In the genomic region with DNA sequence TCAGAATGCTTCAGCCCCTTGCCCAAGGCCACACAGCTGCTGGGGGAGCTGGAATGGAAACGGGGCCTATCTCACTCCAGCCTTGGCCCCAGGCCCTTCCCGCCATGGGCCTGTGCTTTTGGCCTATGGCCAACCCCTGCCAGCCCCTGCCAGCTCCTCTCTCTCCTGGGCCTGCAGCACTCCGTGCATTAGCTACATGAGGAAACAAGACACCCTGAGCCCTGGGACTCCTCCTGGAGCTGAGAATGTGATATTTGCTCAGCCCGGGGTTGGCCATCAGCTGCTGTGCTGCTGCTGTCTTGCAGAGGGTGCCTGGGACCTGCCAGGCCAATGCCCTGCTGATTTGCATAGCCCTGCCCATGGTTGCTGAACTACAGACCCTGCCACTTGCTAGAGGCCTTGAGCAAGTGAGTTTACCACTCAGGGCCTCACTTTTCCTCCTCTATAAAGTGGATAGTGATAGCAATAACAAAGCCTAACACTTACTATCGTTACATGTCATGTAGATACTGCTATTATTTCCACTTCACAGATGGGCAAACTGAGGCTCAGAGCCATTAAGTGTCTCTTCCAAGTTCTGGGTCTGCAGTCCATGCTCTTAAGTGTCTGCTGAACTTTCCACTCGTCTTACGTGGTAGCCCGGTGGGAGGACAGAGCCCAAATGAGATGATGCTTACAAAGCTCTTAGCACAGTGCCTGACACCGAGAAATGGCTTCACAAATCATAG, we compare ENCODE assay signal across 1 cellular context.
TF ChIP-seq lines count a peak whose summit lies in the region.

No MANE protein-coding gene starts in this region.

TF ChIP-seq in HepG2, 621 proteins besides CTCF, POLR2A, EP300 and RAD21 (continued from another document):
- TF ChIP-seq, protein P1, sequence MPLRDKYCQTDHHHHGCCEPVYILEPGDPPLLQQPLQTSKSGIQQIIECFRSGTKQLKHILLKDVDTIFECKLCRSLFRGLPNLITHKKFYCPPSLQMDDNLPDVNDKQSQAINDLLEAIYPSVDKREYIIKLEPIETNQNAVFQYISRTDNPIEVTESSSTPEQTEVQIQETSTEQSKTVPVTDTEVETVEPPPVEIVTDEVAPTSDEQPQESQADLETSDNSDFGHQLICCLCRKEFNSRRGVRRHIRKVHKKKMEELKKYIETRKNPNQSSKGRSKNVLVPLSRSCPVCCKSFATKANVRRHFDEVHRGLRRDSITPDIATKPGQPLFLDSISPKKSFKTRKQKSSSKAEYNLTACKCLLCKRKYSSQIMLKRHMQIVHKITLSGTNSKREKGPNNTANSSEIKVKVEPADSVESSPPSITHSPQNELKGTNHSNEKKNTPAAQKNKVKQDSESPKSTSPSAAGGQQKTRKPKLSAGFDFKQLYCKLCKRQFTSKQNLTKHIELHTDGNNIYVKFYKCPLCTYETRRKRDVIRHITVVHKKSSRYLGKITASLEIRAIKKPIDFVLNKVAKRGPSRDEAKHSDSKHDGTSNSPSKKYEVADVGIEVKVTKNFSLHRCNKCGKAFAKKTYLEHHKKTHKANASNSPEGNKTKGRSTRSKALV (CRISPR knock-in tag; IDR thresholded peaks at IDR 0.05): no peak
- TF ChIP-seq MZF1 (CRISPR knock-in tag; IDR thresholded peaks at IDR 0.05; ENCODE audit: borderline replicate concordance): no peak
- no peak for TF ChIP-seq TCF7 (IDR thresholded peaks at IDR 0.05; ENCODE audit: low read depth)
- no peak for TF ChIP-seq ZNF225 (CRISPR knock-in tag; IDR thresholded peaks at IDR 0.05)
- TF ChIP-seq, protein P2, sequence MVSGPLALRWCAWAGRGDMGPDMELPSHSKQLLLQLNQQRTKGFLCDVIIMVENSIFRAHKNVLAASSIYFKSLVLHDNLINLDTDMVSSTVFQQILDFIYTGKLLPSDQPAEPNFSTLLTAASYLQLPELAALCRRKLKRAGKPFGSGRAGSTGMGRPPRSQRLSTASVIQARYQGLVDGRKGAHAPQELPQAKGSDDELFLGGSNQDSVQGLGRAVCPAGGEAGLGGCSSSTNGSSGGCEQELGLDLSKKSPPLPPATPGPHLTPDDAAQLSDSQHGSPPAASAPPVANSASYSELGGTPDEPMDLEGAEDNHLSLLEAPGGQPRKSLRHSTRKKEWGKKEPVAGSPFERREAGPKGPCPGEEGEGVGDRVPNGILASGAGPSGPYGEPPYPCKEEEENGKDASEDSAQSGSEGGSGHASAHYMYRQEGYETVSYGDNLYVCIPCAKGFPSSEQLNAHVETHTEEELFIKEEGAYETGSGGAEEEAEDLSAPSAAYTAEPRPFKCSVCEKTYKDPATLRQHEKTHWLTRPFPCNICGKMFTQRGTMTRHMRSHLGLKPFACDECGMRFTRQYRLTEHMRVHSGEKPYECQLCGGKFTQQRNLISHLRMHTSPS (CRISPR knock-in tag; IDR thresholded peaks at IDR 0.05; ENCODE audit: low read depth): peak; percentile 75; the same call in 1 of the 2 replicates
- TF ChIP-seq ZNF382 (CRISPR knock-in tag; IDR thresholded peaks at IDR 0.05; ENCODE audit: borderline replicate concordance): no peak
- TF ChIP-seq, protein P3, sequence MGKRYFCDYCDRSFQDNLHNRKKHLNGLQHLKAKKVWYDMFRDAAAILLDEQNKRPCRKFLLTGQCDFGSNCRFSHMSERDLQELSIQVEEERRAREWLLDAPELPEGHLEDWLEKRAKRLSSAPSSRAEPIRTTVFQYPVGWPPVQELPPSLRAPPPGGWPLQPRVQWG (CRISPR knock-in tag; IDR thresholded peaks at IDR 0.05; ENCODE audit: borderline replicate concordance, low read depth): no peak
- TF ChIP-seq ZNF670 (CRISPR knock-in tag; IDR thresholded peaks at IDR 0.05; ENCODE audit: borderline replicate concordance): no peak
- no peak for TF ChIP-seq TARDBP (CRISPR knock-in tag; IDR thresholded peaks at IDR 0.05)
- no peak for TF ChIP-seq ASH2L (IDR thresholded peaks at IDR 0.05; ENCODE audit: insufficient read length, low read depth, low read length)
- TF ChIP-seq YEATS2 (CRISPR knock-in tag; IDR thresholded peaks at IDR 0.05; ENCODE audit: borderline replicate concordance): no peak
- TF ChIP-seq, protein P4, sequence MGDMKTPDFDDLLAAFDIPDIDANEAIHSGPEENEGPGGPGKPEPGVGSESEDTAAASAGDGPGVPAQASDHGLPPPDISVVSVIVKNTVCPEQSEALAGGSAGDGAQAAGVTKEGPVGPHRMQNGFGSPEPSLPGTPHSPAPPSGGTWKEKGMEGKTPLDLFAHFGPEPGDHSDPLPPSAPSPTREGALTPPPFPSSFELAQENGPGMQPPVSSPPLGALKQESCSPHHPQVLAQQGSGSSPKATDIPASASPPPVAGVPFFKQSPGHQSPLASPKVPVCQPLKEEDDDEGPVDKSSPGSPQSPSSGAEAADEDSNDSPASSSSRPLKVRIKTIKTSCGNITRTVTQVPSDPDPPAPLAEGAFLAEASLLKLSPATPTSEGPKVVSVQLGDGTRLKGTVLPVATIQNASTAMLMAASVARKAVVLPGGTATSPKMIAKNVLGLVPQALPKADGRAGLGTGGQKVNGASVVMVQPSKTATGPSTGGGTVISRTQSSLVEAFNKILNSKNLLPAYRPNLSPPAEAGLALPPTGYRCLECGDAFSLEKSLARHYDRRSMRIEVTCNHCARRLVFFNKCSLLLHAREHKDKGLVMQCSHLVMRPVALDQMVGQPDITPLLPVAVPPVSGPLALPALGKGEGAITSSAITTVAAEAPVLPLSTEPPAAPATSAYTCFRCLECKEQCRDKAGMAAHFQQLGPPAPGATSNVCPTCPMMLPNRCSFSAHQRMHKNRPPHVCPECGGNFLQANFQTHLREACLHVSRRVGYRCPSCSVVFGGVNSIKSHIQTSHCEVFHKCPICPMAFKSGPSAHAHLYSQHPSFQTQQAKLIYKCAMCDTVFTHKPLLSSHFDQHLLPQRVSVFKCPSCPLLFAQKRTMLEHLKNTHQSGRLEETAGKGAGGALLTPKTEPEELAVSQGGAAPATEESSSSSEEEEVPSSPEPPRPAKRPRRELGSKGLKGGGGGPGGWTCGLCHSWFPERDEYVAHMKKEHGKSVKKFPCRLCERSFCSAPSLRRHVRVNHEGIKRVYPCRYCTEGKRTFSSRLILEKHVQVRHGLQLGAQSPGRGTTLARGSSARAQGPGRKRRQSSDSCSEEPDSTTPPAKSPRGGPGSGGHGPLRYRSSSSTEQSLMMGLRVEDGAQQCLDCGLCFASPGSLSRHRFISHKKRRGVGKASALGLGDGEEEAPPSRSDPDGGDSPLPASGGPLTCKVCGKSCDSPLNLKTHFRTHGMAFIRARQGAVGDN (CRISPR knock-in tag; IDR thresholded peaks at IDR 0.05): peak; percentile 56
- TF ChIP-seq REL (CRISPR knock-in tag; conservative IDR thresholded peaks at IDR 0.05): no peak
- TF ChIP-seq, protein P5, sequence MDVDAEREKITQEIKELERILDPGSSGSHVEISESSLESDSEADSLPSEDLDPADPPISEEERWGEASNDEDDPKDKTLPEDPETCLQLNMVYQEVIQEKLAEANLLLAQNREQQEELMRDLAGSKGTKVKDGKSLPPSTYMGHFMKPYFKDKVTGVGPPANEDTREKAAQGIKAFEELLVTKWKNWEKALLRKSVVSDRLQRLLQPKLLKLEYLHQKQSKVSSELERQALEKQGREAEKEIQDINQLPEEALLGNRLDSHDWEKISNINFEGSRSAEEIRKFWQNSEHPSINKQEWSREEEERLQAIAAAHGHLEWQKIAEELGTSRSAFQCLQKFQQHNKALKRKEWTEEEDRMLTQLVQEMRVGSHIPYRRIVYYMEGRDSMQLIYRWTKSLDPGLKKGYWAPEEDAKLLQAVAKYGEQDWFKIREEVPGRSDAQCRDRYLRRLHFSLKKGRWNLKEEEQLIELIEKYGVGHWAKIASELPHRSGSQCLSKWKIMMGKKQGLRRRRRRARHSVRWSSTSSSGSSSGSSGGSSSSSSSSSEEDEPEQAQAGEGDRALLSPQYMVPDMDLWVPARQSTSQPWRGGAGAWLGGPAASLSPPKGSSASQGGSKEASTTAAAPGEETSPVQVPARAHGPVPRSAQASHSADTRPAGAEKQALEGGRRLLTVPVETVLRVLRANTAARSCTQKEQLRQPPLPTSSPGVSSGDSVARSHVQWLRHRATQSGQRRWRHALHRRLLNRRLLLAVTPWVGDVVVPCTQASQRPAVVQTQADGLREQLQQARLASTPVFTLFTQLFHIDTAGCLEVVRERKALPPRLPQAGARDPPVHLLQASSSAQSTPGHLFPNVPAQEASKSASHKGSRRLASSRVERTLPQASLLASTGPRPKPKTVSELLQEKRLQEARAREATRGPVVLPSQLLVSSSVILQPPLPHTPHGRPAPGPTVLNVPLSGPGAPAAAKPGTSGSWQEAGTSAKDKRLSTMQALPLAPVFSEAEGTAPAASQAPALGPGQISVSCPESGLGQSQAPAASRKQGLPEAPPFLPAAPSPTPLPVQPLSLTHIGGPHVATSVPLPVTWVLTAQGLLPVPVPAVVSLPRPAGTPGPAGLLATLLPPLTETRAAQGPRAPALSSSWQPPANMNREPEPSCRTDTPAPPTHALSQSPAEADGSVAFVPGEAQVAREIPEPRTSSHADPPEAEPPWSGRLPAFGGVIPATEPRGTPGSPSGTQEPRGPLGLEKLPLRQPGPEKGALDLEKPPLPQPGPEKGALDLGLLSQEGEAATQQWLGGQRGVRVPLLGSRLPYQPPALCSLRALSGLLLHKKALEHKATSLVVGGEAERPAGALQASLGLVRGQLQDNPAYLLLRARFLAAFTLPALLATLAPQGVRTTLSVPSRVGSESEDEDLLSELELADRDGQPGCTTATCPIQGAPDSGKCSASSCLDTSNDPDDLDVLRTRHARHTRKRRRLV (CRISPR knock-in tag; IDR thresholded peaks at IDR 0.05): no peak
